In the genomic region with DNA sequence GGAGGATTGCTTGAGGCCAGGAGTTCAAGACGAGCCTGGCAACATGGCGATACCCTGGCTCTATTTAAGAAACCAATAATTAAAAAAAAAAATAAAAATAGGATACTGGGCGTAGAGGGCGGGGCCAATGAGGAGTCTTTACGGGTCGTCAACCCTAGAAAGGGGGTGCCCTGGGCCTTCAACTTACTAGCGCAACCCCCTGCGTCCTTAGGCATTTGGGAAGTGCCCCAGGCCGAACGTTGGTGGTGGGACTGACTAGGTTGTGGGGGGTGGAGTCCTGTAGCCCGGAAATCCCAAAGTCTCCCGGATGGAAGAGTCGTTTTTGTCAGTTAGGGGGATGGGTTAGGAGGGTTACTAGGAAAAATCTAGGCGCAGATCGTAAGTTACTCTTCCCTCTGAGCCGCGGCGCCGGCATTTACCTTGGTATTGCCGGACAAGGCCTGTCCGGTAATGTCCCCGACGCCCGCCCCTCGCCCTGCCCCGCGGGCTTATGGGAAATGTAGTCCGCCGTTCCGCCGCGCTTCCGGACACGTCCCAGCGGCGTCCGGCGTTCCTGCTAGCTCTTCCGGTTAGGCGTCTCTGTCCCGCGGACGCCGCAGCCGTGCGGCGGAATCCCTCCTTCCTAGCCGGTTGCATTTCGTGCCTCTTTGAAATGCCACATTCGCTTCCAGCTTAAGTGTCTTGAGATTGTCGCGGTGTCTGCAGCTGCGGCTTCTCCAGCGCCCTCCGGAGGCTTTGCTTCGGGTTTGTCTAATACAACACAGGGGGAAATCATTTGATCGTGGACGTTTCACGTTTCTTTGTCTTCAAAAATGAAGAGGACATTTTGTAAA, we compare ENCODE assay signal across 8 cellular contexts. TPM values are rescaled to one million over a fixed set of nuclear protein-coding genes. Genes with fewer than 3 reads are reported as not detected.
DNase-seq lines count a peak whose midpoint lies in the region; ATAC-seq, FAIRE-seq and TF ChIP-seq lines count a peak whose summit lies in the region.

No MANE protein-coding gene starts in this region.

- dilution Hi-C loops in keratinocyte (cut with MboI; ENCODE audit: extremely low pct_ligation_motif_present, low sequenced_read_pairs): no loop called here

- H3K79me2 ChIP-seq in keratinocyte (ENCODE audit: control insufficient read depth, insufficient read depth, low read length): peaks cover 2% of the 10 kb centered on the region

- H3K9me1 ChIP-seq in keratinocyte (ENCODE audit: control insufficient read depth, extremely low read depth, insufficient read depth, low read length): no peaks in the 10 kb centered on the region

- peak; percentile 71 for FAIRE-seq in keratinocyte (lab: Jason Lieb, UNC)

- peaks cover 10% of the 10 kb centered on the region for H3K4me1 ChIP-seq in keratinocyte (ENCODE audit: control insufficient read depth, extremely low read depth, insufficient read depth, low read length)

- peak overlapping the region; percentile 88 for H3K27ac ChIP-seq in keratinocyte (ENCODE audit: control insufficient read depth, insufficient read depth, low read length)

- DNase-seq in AG20443 (ENCODE audit: low spot score): peak; percentile 93
- peak; percentile 82 for DNase-seq in NCI-H2227 treated with DMSO at 0.1 percent for 48 hours (lab: John Stamatoyannopoulos, UW)
- DNase-seq in activated CD4-positive, CD25-positive, alpha-beta regulatory T cell (lab: John Stamatoyannopoulos, UW): peak; percentile 67 to 77 (median 72)
- DNase-seq in central memory CD4-positive, alpha-beta T cell: peak; percentile 86
- peak; percentile 53 for DNase-seq in keratinocyte (ENCODE audit: low read depth, low spot score)
- DNase-seq in stimulated activated CD4-positive, alpha-beta T cell treated with anti-CD3 and anti-CD28 coated beads, Interleukin-12 subunit alpha, Interleukin-12 subunit beta, amount 100 ng/mL, for 48 hours (ENCODE audit: low read depth in 2 of 3, low spot score in 1 of 3): peak; percentile 76 to 82 (median 77)

- no peaks in the 10 kb centered on the region for H3K36me3 ChIP-seq in keratinocyte (ENCODE audit: control insufficient read depth in 2 of 2, extremely low read depth in 1 of 2, insufficient read depth in 2 of 2, low read length in 2 of 2)

- TF ChIP-seq CTCF in keratinocyte (optimal IDR thresholded peaks at IDR 0.05 in 1 of 3, IDR thresholded peaks at IDR 0.05 in 1 of 3, conservative IDR thresholded peaks at IDR 0.05 in 1 of 3; ENCODE audit: extremely low read depth in 1 of 3, insufficient read depth in 2 of 3, low read length in 3 of 3): peak in 2 of 3 experiments; percentile 18 to 30

- no peaks in the 10 kb centered on the region for H3K27me3 ChIP-seq in keratinocyte (ENCODE audit: control insufficient read depth, extremely low read depth, insufficient read depth, low read length)

- H3K9ac ChIP-seq in keratinocyte (ENCODE audit: control insufficient read depth, extremely low read depth, insufficient read depth, low read length): peak overlapping the region; percentile 89

- peak overlapping the region; percentile 67 to 97 (median 88) for H3K4me3 ChIP-seq in keratinocyte (ENCODE audit: control insufficient read depth in 2 of 3, extremely low read depth in 1 of 3, insufficient read depth in 2 of 3, low read depth in 1 of 3, low read length in 3 of 3)

- H3K4me2 ChIP-seq in keratinocyte (ENCODE audit: control insufficient read depth, extremely low read depth, insufficient read depth, low read depth, low read length): peak overlapping the region; percentile 94

- peak overlapping the region; percentile 98 for H2AFZ ChIP-seq in keratinocyte (ENCODE audit: control insufficient read depth, low read length)

- H3K9me3 ChIP-seq in keratinocyte (ENCODE audit: control insufficient read depth, low read depth, low read length): no peaks in the 10 kb centered on the region

- no peaks in the 10 kb centered on the region for H4K20me1 ChIP-seq in keratinocyte (ENCODE audit: control insufficient read depth, extremely low read depth, insufficient read depth, low read length)

- peak; percentile 67 for ATAC-seq in GM19023 (IDR thresholded peaks at IDR 0.05; ENCODE audit: unreplicated experiment)
- ATAC-seq in HG03196 (IDR thresholded peaks at IDR 0.05; ENCODE audit: unreplicated experiment): peak; percentile 66

RNA-seq across cellular contexts. Expression of gene ACBD5, which starts 1.3 kb away (rescaled TPM):
- 8.0 to 11.7 TPM (median 8.9 TPM) in 3 replicates for polyA plus RNA-seq in keratinocyte
- polyA plus RNA-seq in keratinocyte (2011; ENCODE audit: low read depth): 6.0 TPM
- polyA plus RNA-seq in keratinocyte (2011; cell fraction: cytosol; rRNA removed): 7.2 and 11.0 TPM in 2 replicates
- polyA plus RNA-seq in keratinocyte (2011; cell fraction: nucleus; rRNA removed): 7.4 and 11.7 TPM in 2 replicates
- polyA plus RNA-seq in keratinocyte (2012; ENCODE audit: low replicate concordance): 7.1 and 10.6 TPM in 2 replicates
- polyA minus RNA-seq in keratinocyte: 2.4 to 6.1 TPM (median 2.7 TPM) in 3 replicates
- 10.0 TPM for polyA minus RNA-seq in keratinocyte (2011; cell fraction: cytosol; rRNA and poly(A)+ RNA removed)
- polyA minus RNA-seq in keratinocyte (2011; cell fraction: nucleus; rRNA and poly(A)+ RNA removed): 6.0 and 8.1 TPM in 2 replicates

Comparison
In these comparisons a context has a peak if more than half of its experiments do, and no peak if none do; other contexts are left out.
1. Peak in every context shown above with its lines: DNase-seq, ATAC-seq, H3K4me3 ChIP-seq and H3K27ac ChIP-seq.